Comparison of ENCODE assay signal across 8 cellular contexts in genomic region chr1:155978973-155979429, GRCh38. TPM values are rescaled to one million over a fixed set of nuclear protein-coding genes. Genes with fewer than 3 reads are reported as not detected.
DNase-seq lines count a peak whose midpoint lies in the region; ATAC-seq and TF ChIP-seq lines count a peak whose summit lies in the region.

No MANE protein-coding gene starts in this region.

- peaks cover 61% of the 10 kb centered on the region for H3K4me1 Mint-ChIP-seq in activated CD8-positive, alpha-beta memory T cell treated with anti-CD3 and anti-CD28 coated beads, Interleukin-2, amount 10 ng/mL, durations not matched to agents 7 days and 5 days
- peaks cover 86% of the 10 kb centered on the region for H3K4me1 Mint-ChIP-seq in nephron progenitor cell

- TF ChIP-seq CTCF in epithelial cell of proximal tubule (conservative IDR thresholded peaks at IDR 0.05; ENCODE audit: low read depth, low read length) = no peak
- TF ChIP-seq CTCF in nephron progenitor cell (IDR thresholded peaks at IDR 0.05) = no peak

- no peaks in the 10 kb centered on the region for H3K9me3 Mint-ChIP-seq in activated CD8-positive, alpha-beta memory T cell treated with anti-CD3 and anti-CD28 coated beads, Interleukin-2, amount 10 ng/mL, durations not matched to agents 7 days and 5 days (ENCODE audit: low read depth)
- H3K9me3 Mint-ChIP-seq in nephron progenitor cell = no peaks in the 10 kb centered on the region

- H3K27ac Mint-ChIP-seq in activated CD8-positive, alpha-beta memory T cell treated with anti-CD3 and anti-CD28 coated beads, Interleukin-2, amount 10 ng/mL, durations not matched to agents 7 days and 5 days = peak overlapping the region; percentile 92
- H3K27ac Mint-ChIP-seq in nephron progenitor cell = peak overlapping the region; percentile 89

- peak overlapping the region; percentile 97 for H3K4me3 ChIP-seq in epithelial cell of proximal tubule (ENCODE audit: low read depth, low read length)

- H3K27me3 Mint-ChIP-seq in activated CD8-positive, alpha-beta memory T cell treated with anti-CD3 and anti-CD28 coated beads, Interleukin-2, amount 10 ng/mL, durations not matched to agents 7 days and 5 days = no peaks in the 10 kb centered on the region
- no peaks in the 10 kb centered on the region for H3K27me3 Mint-ChIP-seq in nephron progenitor cell (ENCODE audit: low read depth, poor library complexity)

- DNase-seq in activated CD8-positive, alpha-beta memory T cell treated with anti-CD3 and anti-CD28 coated beads, Interleukin-2, amount 10 ng/mL, durations not matched to agents 7 days and 5 days = no peak
- no peak for DNase-seq in activated CD8-positive, alpha-beta memory T cell treated with anti-CD3 and anti-CD28 coated beads, Interleukin-2, amount 50 U/mL, for 48 hours
- DNase-seq in SKM-1 treated with dmso at 0.1 percent for 144 hours (lab: John Stamatoyannopoulos, UW; ENCODE audit: unreplicated experiment) (peak; percentile 38), epithelial cell of proximal tubule (ENCODE audit: low read depth) (no peak), nephron progenitor cell (no peak), NCI-H2081 (lab: John Stamatoyannopoulos, UW) (no peak)

- peaks cover 21% of the 10 kb centered on the region for H3K36me3 Mint-ChIP-seq in activated CD8-positive, alpha-beta memory T cell treated with anti-CD3 and anti-CD28 coated beads, Interleukin-2, amount 10 ng/mL, durations not matched to agents 7 days and 5 days
- H3K36me3 Mint-ChIP-seq in nephron progenitor cell (ENCODE audit: low read depth) = no peaks in the 10 kb centered on the region

- CTCF ChIA-PET in activated CD8-positive, alpha-beta memory T cell treated with anti-CD3 and anti-CD28 coated beads, Interleukin-2, amount 10 ng/mL, durations not matched to agents 7 days and 5 days (lab: Charles Lee) = interaction anchor here (0.8 to 12.2 kb wide), 12 partner anchors 10 to 163 kb away, joined by 3 to 119 read pairs (median 6); partner anchors contain the start of gene KHDC4

- ATAC-seq in activated CD8-positive, alpha-beta memory T cell treated with anti-CD3 and anti-CD28 coated beads, Interleukin-2, amount 10 ng/mL, durations not matched to agents 7 days and 5 days = peak; percentile 3
- ATAC-seq in HG03135 (IDR thresholded peaks at IDR 0.05; ENCODE audit: unreplicated experiment) (no peak), HG03159 (IDR thresholded peaks at IDR 0.05; ENCODE audit: unreplicated experiment) (no peak)

- peak overlapping the region; percentile 98 for H3K4me3 Mint-ChIP-seq in activated CD8-positive, alpha-beta memory T cell treated with anti-CD3 and anti-CD28 coated beads, Interleukin-2, amount 10 ng/mL, durations not matched to agents 7 days and 5 days
- H3K4me3 Mint-ChIP-seq in nephron progenitor cell = peak overlapping the region; percentile 97

RNA-seq across cellular contexts. Expression of gene ARHGEF2, which starts 0.7 kb away (rescaled TPM):
- total RNA-seq in activated CD8-positive, alpha-beta memory T cell treated with anti-CD3 and anti-CD28 coated beads, Interleukin-2, amount 10 ng/mL, durations not matched to agents 7 days and 5 days = 100 to 1,000 TPM; 159 to 161 TPM
- total RNA-seq in epithelial cell of proximal tubule = 62.5 and 89.7 TPM in 2 replicates

RNA-seq across cellular contexts. Expression of gene RXFP4, which starts 37.6 kb away (rescaled TPM):
- not detected for total RNA-seq in activated CD8-positive, alpha-beta memory T cell treated with anti-CD3 and anti-CD28 coated beads, Interleukin-2, amount 10 ng/mL, durations not matched to agents 7 days and 5 days
- total RNA-seq in epithelial cell of proximal tubule = not detected in 2 replicates

RNA-seq across cellular contexts. Expression of gene SSR2, which starts 41.8 kb away (rescaled TPM):
- 100 to 1,000 TPM; 185 to 200 TPM for total RNA-seq in activated CD8-positive, alpha-beta memory T cell treated with anti-CD3 and anti-CD28 coated beads, Interleukin-2, amount 10 ng/mL, durations not matched to agents 7 days and 5 days
- total RNA-seq in epithelial cell of proximal tubule = 450 and 635 TPM in 2 replicates

RNA-seq across cellular contexts. Expression of gene KHDC4, which starts 44.8 kb away (rescaled TPM):
- total RNA-seq in activated CD8-positive, alpha-beta memory T cell treated with anti-CD3 and anti-CD28 coated beads, Interleukin-2, amount 10 ng/mL, durations not matched to agents 7 days and 5 days = 10 to 100 TPM; 80.2 to 99.4 TPM
- 30.8 and 36.7 TPM in 2 replicates for total RNA-seq in epithelial cell of proximal tubule
